In genomic region chr2:46548521-46549144, GRCh38 we compare ENCODE assay signal across 1 cellular context.
TF ChIP-seq lines count a peak whose summit lies in the region.

No MANE protein-coding gene starts in this region.

TF ChIP-seq in SK-N-SH treated with all-trans-retinoic acid at 6 μM for 48 hours, 23 proteins besides CTCF, POLR2A, EP300 and RAD21 (continued from another document):
- TF ChIP-seq CREB5 (CRISPR knock-in tag; IDR thresholded peaks at IDR 0.05; ENCODE audit: low read depth) (no peak), PPARA (CRISPR knock-in tag; IDR thresholded peaks at IDR 0.05; ENCODE audit: borderline replicate concordance) (no peak), PATZ1 (CRISPR knock-in tag; IDR thresholded peaks at IDR 0.05; ENCODE audit: borderline replicate concordance) (no peak), ZNF70 (CRISPR knock-in tag; IDR thresholded peaks at IDR 0.05) (no peak), ESRRG (CRISPR knock-in tag; IDR thresholded peaks at IDR 0.05) (no peak), RARB (CRISPR knock-in tag; IDR thresholded peaks at IDR 0.05) (no peak), ZC3H10 (CRISPR knock-in tag; IDR thresholded peaks at IDR 0.05) (no peak), POU6F1 (CRISPR knock-in tag; IDR thresholded peaks at IDR 0.05; ENCODE audit: borderline replicate concordance, low read depth) (no peak), SNAI2 (CRISPR knock-in tag; IDR thresholded peaks at IDR 0.05) (no peak), CSRNP3 (CRISPR knock-in tag; IDR thresholded peaks at IDR 0.05) (no peak), ZNF8 (CRISPR knock-in tag; IDR thresholded peaks at IDR 0.05) (no peak), TCF4 (CRISPR knock-in tag; IDR thresholded peaks at IDR 0.05; ENCODE audit: borderline replicate concordance) (no peak), ISL1 (CRISPR knock-in tag; IDR thresholded peaks at IDR 0.05) (no peak), TOX (CRISPR knock-in tag; IDR thresholded peaks at IDR 0.05; ENCODE audit: borderline replicate concordance) (no peak), ZFP3 (CRISPR knock-in tag; IDR thresholded peaks at IDR 0.05) (no peak), CSDC2 (CRISPR knock-in tag; IDR thresholded peaks at IDR 0.05) (no peak), ARNTL (CRISPR knock-in tag; IDR thresholded peaks at IDR 0.05; ENCODE audit: borderline replicate concordance, low read depth) (no peak), ZNF565 (CRISPR knock-in tag; conservative IDR thresholded peaks at IDR 0.05; ENCODE audit: low read depth) (no peak), ZFP30 (CRISPR knock-in tag; IDR thresholded peaks at IDR 0.05) (no peak)
TF ChIP-seq in SK-N-SH treated with all-trans-retinoic acid at 6 μM for 48 hours: peak in this region for 0.
